1 cellular context compared by ENCODE assay signal in the genomic region with DNA sequence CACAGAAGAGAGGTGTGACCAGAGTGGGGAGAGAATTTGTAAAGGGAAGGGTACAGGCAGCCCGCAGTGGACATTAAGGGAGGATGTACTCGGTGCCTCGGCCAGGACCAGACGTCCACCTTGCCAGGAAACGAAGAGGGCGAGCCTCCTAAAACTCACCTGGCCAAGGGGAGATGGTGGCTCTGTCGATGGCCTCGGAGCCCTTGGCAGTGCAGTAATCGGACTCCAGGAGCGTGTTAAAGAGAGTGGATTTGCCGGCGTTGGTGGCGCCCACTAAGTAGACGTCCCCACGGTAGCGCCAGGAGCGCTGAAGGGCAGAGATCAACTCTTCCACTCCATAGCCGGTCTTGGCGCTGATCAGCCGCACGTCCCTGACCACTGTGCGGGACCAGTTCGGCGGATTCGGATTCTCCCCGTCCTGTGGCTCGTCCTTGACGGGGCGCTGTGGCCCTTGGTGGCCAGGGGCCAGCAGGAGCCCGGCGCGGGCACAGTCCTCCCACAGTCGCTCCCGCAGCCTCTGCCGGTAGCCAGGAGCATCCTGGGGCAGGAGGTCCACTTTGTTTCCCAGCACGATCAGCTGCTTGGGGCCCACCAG.
TF ChIP-seq lines count a peak whose summit lies in the region.

No MANE protein-coding gene starts in this region.

TF ChIP-seq in HEK293, 187 proteins besides CTCF, POLR2A, EP300 and RAD21 (continued from another document):
- TF ChIP-seq, protein P1, sequence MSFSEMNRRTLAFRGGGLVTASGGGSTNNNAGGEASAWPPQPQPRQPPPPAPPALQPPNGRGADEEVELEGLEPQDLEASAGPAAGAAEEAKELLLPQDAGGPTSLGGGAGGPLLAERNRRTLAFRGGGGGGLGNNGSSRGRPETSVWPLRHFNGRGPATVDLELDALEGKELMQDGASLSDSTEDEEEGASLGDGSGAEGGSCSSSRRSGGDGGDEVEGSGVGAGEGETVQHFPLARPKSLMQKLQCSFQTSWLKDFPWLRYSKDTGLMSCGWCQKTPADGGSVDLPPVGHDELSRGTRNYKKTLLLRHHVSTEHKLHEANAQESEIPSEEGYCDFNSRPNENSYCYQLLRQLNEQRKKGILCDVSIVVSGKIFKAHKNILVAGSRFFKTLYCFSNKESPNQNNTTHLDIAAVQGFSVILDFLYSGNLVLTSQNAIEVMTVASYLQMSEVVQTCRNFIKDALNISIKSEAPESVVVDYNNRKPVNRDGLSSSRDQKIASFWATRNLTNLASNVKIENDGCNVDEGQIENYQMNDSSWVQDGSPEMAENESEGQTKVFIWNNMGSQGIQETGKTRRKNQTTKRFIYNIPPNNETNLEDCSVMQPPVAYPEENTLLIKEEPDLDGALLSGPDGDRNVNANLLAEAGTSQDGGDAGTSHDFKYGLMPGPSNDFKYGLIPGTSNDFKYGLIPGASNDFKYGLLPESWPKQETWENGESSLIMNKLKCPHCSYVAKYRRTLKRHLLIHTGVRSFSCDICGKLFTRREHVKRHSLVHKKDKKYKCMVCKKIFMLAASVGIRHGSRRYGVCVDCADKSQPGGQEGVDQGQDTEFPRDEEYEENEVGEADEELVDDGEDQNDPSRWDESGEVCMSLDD (tag by site-specific recombination; IDR thresholded peaks at IDR 0.05), result no peak
- no peak for TF ChIP-seq ZNF747 (tag by site-specific recombination; IDR thresholded peaks at IDR 0.05)
- TF ChIP-seq TRIM28 (IDR thresholded peaks at IDR 0.05; ENCODE audit: borderline replicate concordance, low read length), result no peak
- no peak for TF ChIP-seq ZNF23 (tag by site-specific recombination; IDR thresholded peaks at IDR 0.05; ENCODE audit: borderline replicate concordance)
- TF ChIP-seq ZSCAN4 (tag by site-specific recombination; IDR thresholded peaks at IDR 0.05), result no peak
- TF ChIP-seq, protein P2, sequence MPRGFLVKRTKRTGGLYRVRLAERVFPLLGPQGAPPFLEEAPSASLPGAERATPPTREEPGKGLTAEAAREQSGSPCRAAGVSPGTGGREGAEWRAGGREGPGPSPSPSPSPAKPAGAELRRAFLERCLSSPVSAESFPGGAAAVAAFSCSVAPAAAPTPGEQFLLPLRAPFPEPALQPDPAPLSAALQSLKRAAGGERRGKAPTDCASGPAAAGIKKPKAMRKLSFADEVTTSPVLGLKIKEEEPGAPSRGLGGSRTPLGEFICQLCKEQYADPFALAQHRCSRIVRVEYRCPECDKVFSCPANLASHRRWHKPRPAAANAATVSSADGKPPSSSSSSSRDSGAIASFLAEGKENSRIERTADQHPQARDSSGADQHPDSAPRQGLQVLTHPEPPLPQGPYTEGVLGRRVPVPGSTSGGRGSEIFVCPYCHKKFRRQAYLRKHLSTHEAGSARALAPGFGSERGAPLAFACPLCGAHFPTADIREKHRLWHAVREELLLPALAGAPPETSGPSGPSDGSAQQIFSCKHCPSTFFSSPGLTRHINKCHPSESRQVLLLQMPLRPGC (tag by site-specific recombination; IDR thresholded peaks at IDR 0.05), result no peak
- peak; percentile 76; the same call in 1 of the 2 replicates for TF ChIP-seq ZNF76 (tag by site-specific recombination; IDR thresholded peaks at IDR 0.05; ENCODE audit: borderline replicate concordance, low read depth)
- peak; percentile 35; the same call in 1 of the 2 replicates for TF ChIP-seq OSR2 (tag by site-specific recombination; IDR thresholded peaks at IDR 0.05)
- TF ChIP-seq ZNF354C (tag by site-specific recombination; IDR thresholded peaks at IDR 0.05; ENCODE audit: borderline replicate concordance, low read depth), result no peak
- TF ChIP-seq ZNF24 (tag by site-specific recombination; IDR thresholded peaks at IDR 0.05), result no peak
- no peak for TF ChIP-seq ZNF677 (tag by site-specific recombination; IDR thresholded peaks at IDR 0.05)
- TF ChIP-seq ZFP69B (tag by site-specific recombination; IDR thresholded peaks at IDR 0.05), result 0 out of 2 replicates have a peak, but pooled peaks have one; percentile 26
- TF ChIP-seq ZNF561 (tag by site-specific recombination; IDR thresholded peaks at IDR 0.05; ENCODE audit: borderline replicate concordance), result no peak
- no peak for TF ChIP-seq ZNF280C (tag by site-specific recombination; IDR thresholded peaks at IDR 0.05)
- no peak for TF ChIP-seq ZNF184 (tag by site-specific recombination; IDR thresholded peaks at IDR 0.05)
- TF ChIP-seq ZNF404 (tag by site-specific recombination; IDR thresholded peaks at IDR 0.05), result no peak
- no peak for TF ChIP-seq YY2 (tag by site-specific recombination; IDR thresholded peaks at IDR 0.05)
- TF ChIP-seq HIC1 (tag by site-specific recombination; IDR thresholded peaks at IDR 0.05), result no peak
- TF ChIP-seq ZNF335 (tag by site-specific recombination; conservative IDR thresholded peaks at IDR 0.05), result 0 out of 2 replicates have a peak, but pooled peaks have one; percentile 10
- TF ChIP-seq ZNF132 (tag by site-specific recombination; IDR thresholded peaks at IDR 0.05; ENCODE audit: borderline replicate concordance), result no peak
- no peak for TF ChIP-seq ZNF843 (tag by site-specific recombination; IDR thresholded peaks at IDR 0.05)
